Comparison of ENCODE assay signal across 8 cellular contexts in genomic region chr17:45135978-45136791, GRCh38. TPM values are rescaled to one million over a fixed set of nuclear protein-coding genes. Genes with fewer than 3 reads are reported as not detected.
DNase-seq lines count a peak whose midpoint lies in the region; ATAC-seq and TF ChIP-seq lines count a peak whose summit lies in the region.

No MANE protein-coding gene starts in this region.

- peak overlapping the region; percentile 91 for H3K4me3 Mint-ChIP-seq in activated naive CD4-positive, alpha-beta T cell treated with anti-CD3 and anti-CD28 coated beads, Interleukin-2, amount 10 ng/mL, durations not matched to agents 7 days and 5 days

- TF ChIP-seq POLR2A in vagina (IDR thresholded peaks at IDR 0.05): no peak

- ATAC-seq in HG02678 (IDR thresholded peaks at IDR 0.05; ENCODE audit: unreplicated experiment): no peak

- DNase-seq in activated naive CD4-positive, alpha-beta T cell treated with anti-CD3 and anti-CD28 coated beads, Interleukin-2, amount 10 ng/mL, durations not matched to agents 7 days and 5 days: no peak
- no peak for DNase-seq in activated naive CD4-positive, alpha-beta T cell treated with anti-CD3 and anti-CD28 coated beads, Interleukin-2, amount 50 U/mL, for 16 hours
- DNase-seq in mammary epithelial cell (no peak), vagina (ENCODE audit: extremely low spot score in 2 of 2) (no peak), KBM-7 (no peak), NCI-H2227 (lab: John Stamatoyannopoulos, UW; ENCODE audit: unreplicated experiment) (no peak)

- H3K9me3 ChIP-seq in mammary epithelial cell (replicated peaks; ENCODE audit: insufficient read depth, low read length) (no peaks in the 10 kb centered on the region), mesodermal cell (ENCODE audit: control insufficient read depth, low read length) (no peaks in the 10 kb centered on the region), vagina (no peaks in the 10 kb centered on the region)

- peak overlapping the region; percentile 95 for H2AFZ ChIP-seq in mammary epithelial cell (ENCODE audit: low read depth, low read length)

- peak overlapping the region; percentile 26 for H3K27ac ChIP-seq in mammary epithelial cell (ENCODE audit: insufficient read depth, low read depth, low read length)
- no peak overlapping the region for H3K27ac ChIP-seq in mesodermal cell (ENCODE audit: low read depth, low read length, severe bottlenecking)
- peak overlapping the region; percentile 90 for H3K27ac ChIP-seq in vagina

- dilution Hi-C loops in mammary epithelial cell (cut with HindIII; ENCODE audit: low sequenced_read_pairs): no loop called here

- no peak for TF ChIP-seq CTCF in mammary epithelial cell (conservative IDR thresholded peaks at IDR 0.05 in 1 of 2, IDR thresholded peaks at IDR 0.05 in 1 of 2; ENCODE audit: extremely low read depth in 1 of 2, insufficient read depth in 1 of 2, low read depth in 1 of 2, low read length in 2 of 2)
- no peak for TF ChIP-seq CTCF in vagina (IDR thresholded peaks at IDR 0.05)

- H3K4me1 ChIP-seq in mammary epithelial cell (ENCODE audit: insufficient read depth, low read length): peaks cover 22% of the 10 kb centered on the region
- H3K4me1 ChIP-seq in mesodermal cell (ENCODE audit: control insufficient read depth, insufficient read depth, low read length, poor library complexity, severe bottlenecking): peaks cover under 1% of the 10 kb centered on the region
- peaks cover 24% of the 10 kb centered on the region for H3K4me1 ChIP-seq in vagina

- H3K36me3 ChIP-seq in mammary epithelial cell (ENCODE audit: insufficient read depth, low read length) (no peaks in the 10 kb centered on the region), mesodermal cell (ENCODE audit: control insufficient read depth, insufficient read depth, low read length) (no peaks in the 10 kb centered on the region), vagina (no peaks in the 10 kb centered on the region)

- peaks cover 8% of the 10 kb centered on the region for H3K36me3 Mint-ChIP-seq in activated naive CD4-positive, alpha-beta T cell treated with anti-CD3 and anti-CD28 coated beads, Interleukin-2, amount 10 ng/mL, durations not matched to agents 7 days and 5 days

- intact Hi-C loops in mammary epithelial cell (cut with micrococcal nuclease) (loop anchor here (1.0 to 5.0 kb wide), 7 partner anchors 12 to 249 kb away; partner anchors contain the start of gene HEXIM1), vagina (cut with DNase I) (loop anchor here (5.0 kb wide), 1 partner anchor 61 kb away; no protein-coding TSS in a partner anchor)

- H3K9me3 Mint-ChIP-seq in activated naive CD4-positive, alpha-beta T cell treated with anti-CD3 and anti-CD28 coated beads, Interleukin-2, amount 10 ng/mL, durations not matched to agents 7 days and 5 days: no peaks in the 10 kb centered on the region

- peak overlapping the region; percentile 57 for H3K9ac ChIP-seq in mammary epithelial cell (ENCODE audit: insufficient read depth, low read length)

- H3K27me3 ChIP-seq in mammary epithelial cell (ENCODE audit: insufficient read depth, low read length) (no peaks in the 10 kb centered on the region), vagina (no peaks in the 10 kb centered on the region)

- 56% methylated on average over 13 of the region's 21 CpGs for WGBS in mammary epithelial cell (ENCODE audit: low coverage, missing lambda C conversion rate)
- 91 to 95% methylated on average over 19 to 21 of the region's 21 CpGs for WGBS in mesodermal cell (ENCODE audit: insufficient coverage in 2 of 2), 2 experiments

- H3K4me2 ChIP-seq in mammary epithelial cell (ENCODE audit: insufficient read depth, low read depth, low read length): peak overlapping the region; percentile 98

- H4K20me1 ChIP-seq in mammary epithelial cell (ENCODE audit: insufficient read depth, low read length): no peaks in the 10 kb centered on the region

- peaks cover 15% of the 10 kb centered on the region for H3K79me2 ChIP-seq in mammary epithelial cell (ENCODE audit: insufficient read depth, low read length)

- CTCF ChIA-PET in activated naive CD4-positive, alpha-beta T cell treated with anti-CD3 and anti-CD28 coated beads, Interleukin-2, amount 10 ng/mL, durations not matched to agents 7 days and 5 days (lab: Charles Lee): interaction anchor here (0.6 to 7.8 kb wide), 63 partner anchors 8 to 359 kb away, joined by 3 to 193 read pairs (median 4); partner anchors contain the start of genes FMNL1, HEXIM1, HEXIM2 and MAP3K14
- CTCF ChIA-PET in mammary epithelial cell (lab: Charles Lee; ENCODE audit: low non-redundant PET): interaction anchor here (0.5 to 1.7 kb wide), 32 partner anchors 7 to 788 kb away, joined by 3 to 73 read pairs (median 5); partner anchors contain the start of genes HEXIM1 and MAP3K14

- peaks cover 29% of the 10 kb centered on the region for H3K4me1 Mint-ChIP-seq in activated naive CD4-positive, alpha-beta T cell treated with anti-CD3 and anti-CD28 coated beads, Interleukin-2, amount 10 ng/mL, durations not matched to agents 7 days and 5 days

- peak overlapping the region; percentile 68 to 80 (median 71) for H3K4me3 ChIP-seq in mammary epithelial cell (replicated peaks in 1 of 3; ENCODE audit: insufficient read depth in 1 of 3, low read depth in 2 of 3, low read length in 3 of 3)
- peak overlapping the region; percentile 28 for H3K4me3 ChIP-seq in mesodermal cell (ENCODE audit: extremely low read depth, insufficient read depth, low read length, poor library complexity, severe bottlenecking)
- H3K4me3 ChIP-seq in vagina: peak overlapping the region; percentile 69 to 70

- peak overlapping the region; percentile 74 for H3K27ac Mint-ChIP-seq in activated naive CD4-positive, alpha-beta T cell treated with anti-CD3 and anti-CD28 coated beads, Interleukin-2, amount 10 ng/mL, durations not matched to agents 7 days and 5 days

- H3K27me3 Mint-ChIP-seq in activated naive CD4-positive, alpha-beta T cell treated with anti-CD3 and anti-CD28 coated beads, Interleukin-2, amount 10 ng/mL, durations not matched to agents 7 days and 5 days: peaks cover 9% of the 10 kb centered on the region

- no TSS peak for BruUV-seq in mammary epithelial cell (replicated peaks; lab: Mats Ljungman, UMichigan)

- in situ Hi-C loops in mammary epithelial cell (cut with MboI; ENCODE audit: low sequenced_read_pairs in 2 of 2) (loop anchor here in 1 of 2 donors (10.0 kb wide), 1 partner anchor 249 kb away; no protein-coding TSS in a partner anchor), KBM-7 (cut with MboI; ENCODE audit: low pct_unique_long_range_greater_than_20kb, low sequenced_read_pairs) (no loop called here)

RNA-seq across cellular contexts. Expression of gene ACBD4, which starts 0.7 kb away (rescaled TPM):
- 1 to 10 TPM; 6.5 to 8.1 TPM for total RNA-seq in mammary epithelial cell
- 3.1 TPM for polyA plus RNA-seq in mammary epithelial cell
- 3.4 TPM for polyA minus RNA-seq in mammary epithelial cell
- polyA plus RNA-seq in mesodermal cell (2013, experiment 1 of 2): 4.9 TPM
- 3.6 TPM for polyA plus RNA-seq in mesodermal cell (2013, experiment 2 of 2)
- total RNA-seq in vagina: 18.9 TPM

RNA-seq across cellular contexts. Expression of gene PLCD3, which starts 3.9 kb away (rescaled TPM):
- 100 to 1,000 TPM in 1 of 2 donors, 10 to 100 TPM in 1; 79.4 to 185 TPM for total RNA-seq in mammary epithelial cell
- 171 TPM for polyA plus RNA-seq in mammary epithelial cell
- polyA minus RNA-seq in mammary epithelial cell: 166 TPM
- polyA plus RNA-seq in mesodermal cell (2013, experiment 1 of 2): 31.6 TPM
- 24.0 TPM for polyA plus RNA-seq in mesodermal cell (2013, experiment 2 of 2)
- total RNA-seq in vagina: 34.1 TPM

RNA-seq across cellular contexts. Expression of gene HEXIM1, which starts 12.1 kb away (rescaled TPM):
- 10 to 100 TPM; 20.5 to 35.2 TPM for total RNA-seq in mammary epithelial cell
- polyA plus RNA-seq in mammary epithelial cell: 16.7 TPM
- 12.4 TPM for polyA minus RNA-seq in mammary epithelial cell
- polyA plus RNA-seq in mesodermal cell (2013, experiment 1 of 2): 19.6 TPM
- polyA plus RNA-seq in mesodermal cell (2013, experiment 2 of 2): 17.0 TPM
- 27.5 TPM for total RNA-seq in vagina

RNA-seq across cellular contexts. Expression of gene HEXIM2, which starts 25.5 kb away (rescaled TPM):
- 1 to 10 TPM; 2.8 to 7.7 TPM for total RNA-seq in mammary epithelial cell
- polyA plus RNA-seq in mammary epithelial cell: 4.0 TPM
- not detected for polyA minus RNA-seq in mammary epithelial cell
- 9.5 TPM for polyA plus RNA-seq in mesodermal cell (2013, experiment 1 of 2)
- 7.7 TPM for polyA plus RNA-seq in mesodermal cell (2013, experiment 2 of 2)
- total RNA-seq in vagina: 9.8 TPM
